In the genomic region with DNA sequence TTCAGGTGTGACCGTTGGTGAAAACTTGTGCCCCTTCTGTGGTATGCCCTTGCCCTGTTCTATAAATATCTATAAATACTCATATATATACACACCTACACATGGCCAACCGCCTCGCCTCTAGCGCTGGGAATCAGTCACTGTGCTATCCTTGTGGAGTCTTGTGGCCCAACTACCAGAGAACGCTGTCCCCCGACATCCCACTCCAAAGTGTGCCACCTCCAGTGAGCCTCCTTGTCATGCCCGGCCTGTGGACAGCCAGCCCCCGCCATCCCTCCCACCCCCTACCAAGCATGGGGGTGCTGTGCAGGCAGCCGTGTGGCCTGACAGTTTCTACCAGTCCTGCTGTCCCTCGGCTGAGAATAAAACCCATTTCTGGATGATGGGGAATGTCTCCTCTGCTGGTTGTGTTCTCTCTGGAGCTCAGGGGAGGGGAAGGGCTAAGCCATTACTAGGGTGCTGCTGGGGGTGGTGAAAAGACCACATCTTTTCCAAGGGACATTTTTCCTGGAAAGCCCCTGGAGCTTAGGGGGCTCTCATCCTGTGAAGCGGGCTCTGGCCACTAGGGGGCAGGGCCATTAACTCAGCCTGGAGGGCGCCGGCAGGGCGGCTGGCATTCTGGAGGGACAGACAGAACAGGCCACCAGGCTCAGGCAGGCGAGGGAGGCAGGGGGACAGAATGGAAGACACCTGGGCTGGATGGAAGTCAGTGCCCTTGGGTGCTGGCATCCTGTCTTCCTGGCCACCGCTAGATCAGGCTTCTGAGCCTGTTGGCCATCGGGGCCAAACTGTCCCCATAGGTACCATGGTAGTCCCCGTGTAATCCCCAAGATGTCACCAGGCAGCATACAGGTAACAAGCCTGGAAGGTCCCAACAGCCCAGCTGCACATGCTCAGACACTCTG, we compare ENCODE assay signal across 8 cellular contexts.
DNase-seq lines count a peak whose midpoint lies in the region; ATAC-seq lines count a peak whose summit lies in the region.

No MANE protein-coding gene starts in this region.

- DNase-seq in NCI-H2196 (lab: John Stamatoyannopoulos, UW; ENCODE audit: unreplicated experiment): peak; percentile 58
- DNase-seq in NCI-H2196 treated with DMSO at 0.1 percent for 48 hours (lab: John Stamatoyannopoulos, UW; ENCODE audit: unreplicated experiment): no peak
- DNase-seq in NCI-H1105 (lab: John Stamatoyannopoulos, UW): peak; percentile 15
- DNase-seq in activated CD4-positive, alpha-beta T cell treated with anti-CD3 and anti-CD28 coated beads, Interleukin-2, amount 50 U/mL, for 4 hours: peak; percentile 40 to 53
- DNase-seq in effector CD8-positive, alpha-beta T cell (lab: John Stamatoyannopoulos, UW): peak; percentile 52
- peak; percentile 12 for DNase-seq in midbrain (lab: John Stamatoyannopoulos, UW)
- DNase-seq in stimulated activated naive CD8-positive, alpha-beta T cell treated with anti-CD3 and anti-CD28 coated beads, Interleukin-15, Interleukin-2, amounts not matched to agents 100 U/mL and 50 U/mL, for 24 hours: peak; percentile 77

- no peak for ATAC-seq in stimulated activated naive CD8-positive, alpha-beta T cell treated with anti-CD3 and anti-CD28 coated beads, Interleukin-15, Interleukin-2, amounts not matched to agents 100 U/mL and 50 U/mL, for 24 hours
- ATAC-seq in HG03457 (IDR thresholded peaks at IDR 0.05; ENCODE audit: unreplicated experiment): no peak
